In the genomic region with DNA sequence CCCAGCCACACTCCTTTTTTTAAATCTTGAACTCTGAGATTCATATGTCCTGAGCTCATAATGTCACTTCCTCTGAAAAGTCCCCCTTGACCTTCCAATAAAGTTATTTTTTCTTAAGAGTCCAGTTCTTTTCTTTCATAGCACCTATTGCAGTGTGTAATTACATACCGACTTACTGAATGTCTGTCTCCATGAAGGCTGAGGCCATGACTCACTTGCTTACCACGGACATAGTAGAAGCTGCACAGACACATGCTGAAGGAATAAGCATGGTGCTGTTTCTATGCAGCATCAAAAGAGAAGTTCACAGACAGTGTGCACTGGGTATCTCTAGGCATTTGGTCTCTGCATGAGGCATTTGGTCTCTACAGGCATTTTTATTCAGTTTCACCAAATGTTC, we compare ENCODE assay signal across 14 cellular contexts.
A peak's percentile ranks its signal among the peaks of the same experiment; 100 is the strongest.
DNase-seq lines count a peak whose midpoint lies in the region; ATAC-seq and TF ChIP-seq lines count a peak whose summit lies in the region.
"Had no signal": no experiment of that assay in that cellular context is flagged by ENCODE, and none has a peak within 500 bp of the region (broad histone marks: within the 10 kb centered on the region; RNA-seq: fewer than 3 reads in every experiment).

No MANE protein-coding gene starts in this region.

- CTCF ChIA-PET in mammary epithelial cell (lab: Charles Lee; ENCODE audit: low non-redundant PET), result no interaction called here
- CTCF ChIA-PET in activated CD4-positive, alpha-beta memory T cell treated with anti-CD3 and anti-CD28 coated beads, Interleukin-2, amount 10 ng/mL, durations not matched to agents 7 days and 5 days (lab: Charles Lee), result interaction anchor here (0.9 kb wide), 1 partner anchor 41 kb away, joined by 3 read pairs; no protein-coding TSS in a partner anchor

- no peak overlapping the region for H3K9ac ChIP-seq in BLaER1
- H3K9ac ChIP-seq in mammary epithelial cell (ENCODE audit: insufficient read depth, low read length), result no peak overlapping the region

- H3K36me3 Mint-ChIP-seq in activated CD4-positive, alpha-beta memory T cell treated with anti-CD3 and anti-CD28 coated beads, Interleukin-2, amount 10 ng/mL, durations not matched to agents 7 days and 5 days (ENCODE audit: low read depth), result no peaks in the 10 kb centered on the region
- H3K36me3 Mint-ChIP-seq in type B pancreatic cell, result no peaks in the 10 kb centered on the region
- H3K36me3 Mint-ChIP-seq: stimulated activated effector memory CD8-positive, alpha-beta T cell treated with anti-CD3 and anti-CD28 coated beads, Interleukin-12 subunit alpha, Interleukin-12 subunit beta, amount 100 ng/mL, for 72 hours had no signal

- no peak for ATAC-seq in HG02642 (IDR thresholded peaks at IDR 0.05; ENCODE audit: poor library complexity, unreplicated experiment)
- ATAC-seq: stimulated activated effector memory CD8-positive, alpha-beta T cell treated with anti-CD3 and anti-CD28 coated beads, Interleukin-12 subunit alpha, Interleukin-12 subunit beta, amount 100 ng/mL, for 72 hours had no signal

- H4K20me1 ChIP-seq in BLaER1 (no peaks in the 10 kb centered on the region), mammary epithelial cell (ENCODE audit: insufficient read depth, low read length) (no peaks in the 10 kb centered on the region)

- H3K27me3 ChIP-seq in BLaER1 (no peaks in the 10 kb centered on the region), mammary epithelial cell (ENCODE audit: insufficient read depth, low read length) (no peaks in the 10 kb centered on the region), HAP-1 (ENCODE audit: low read depth) (no peaks in the 10 kb centered on the region)
- H3K27me3 ChIP-seq: esophagus muscularis mucosa had no signal

- H3K4me2 ChIP-seq in BLaER1 (peak overlapping the region; percentile 11; the same call in 1 of the 2 replicates), mammary epithelial cell (ENCODE audit: insufficient read depth, low read depth, low read length) (no peak overlapping the region)

- H3K27ac ChIP-seq in BLaER1 (no peak overlapping the region), mammary epithelial cell (ENCODE audit: insufficient read depth, low read depth, low read length) (no peak overlapping the region)
- H3K27ac ChIP-seq: esophagus muscularis mucosa had no signal

- DNase-seq in HT1080 (ENCODE audit: low read depth) (peak; percentile 91), mammary epithelial cell (peak; percentile 76), myocyte (ENCODE audit: low read depth) (peak; percentile 78), HAP-1 (ENCODE audit: low spot score in 2 of 2) (no peak), type B pancreatic cell (ENCODE audit: extremely low spot score, unreplicated experiment) (no peak)
- no peak for DNase-seq in activated CD4-positive, alpha-beta memory T cell treated with anti-CD3 and anti-CD28 coated beads, Interleukin-2, amount 10 ng/mL, durations not matched to agents 7 days and 5 days
- DNase-seq: activated CD4-positive, alpha-beta T cell treated with anti-CD3 and anti-CD28 coated beads for 4 hours; activated naive CD4-positive, alpha-beta T cell treated with Interleukin-2 at 50 U/mL for 16 hours; GOT3; NCI-H1694 treated with DMSO at 0.1 percent for 48 hours had no signal

- H3K79me2 ChIP-seq in mammary epithelial cell (ENCODE audit: insufficient read depth, low read length), result no peaks in the 10 kb centered on the region

- peaks cover 3% of the 10 kb centered on the region for H3K4me1 Mint-ChIP-seq in activated CD4-positive, alpha-beta memory T cell treated with anti-CD3 and anti-CD28 coated beads, Interleukin-2, amount 10 ng/mL, durations not matched to agents 7 days and 5 days
- peaks cover 14% of the 10 kb centered on the region for H3K4me1 Mint-ChIP-seq in type B pancreatic cell (ENCODE audit: unreplicated experiment)
- H3K4me1 Mint-ChIP-seq: stimulated activated effector memory CD8-positive, alpha-beta T cell treated with anti-CD3 and anti-CD28 coated beads, Interleukin-12 subunit alpha, Interleukin-12 subunit beta, amount 100 ng/mL, for 72 hours had no signal

- H3K27ac Mint-ChIP-seq in activated CD4-positive, alpha-beta memory T cell treated with anti-CD3 and anti-CD28 coated beads, Interleukin-2, amount 10 ng/mL, durations not matched to agents 7 days and 5 days, result no peak overlapping the region
- H3K27ac Mint-ChIP-seq in type B pancreatic cell, result no peak overlapping the region
- H3K27ac Mint-ChIP-seq: stimulated activated effector memory CD8-positive, alpha-beta T cell treated with anti-CD3 and anti-CD28 coated beads, Interleukin-12 subunit alpha, Interleukin-12 subunit beta, amount 100 ng/mL, for 72 hours had no signal

- H3K27me3 Mint-ChIP-seq in activated CD4-positive, alpha-beta memory T cell treated with anti-CD3 and anti-CD28 coated beads, Interleukin-2, amount 10 ng/mL, durations not matched to agents 7 days and 5 days, result peaks cover 10% of the 10 kb centered on the region
- H3K27me3 Mint-ChIP-seq in type B pancreatic cell, result peaks cover 3% of the 10 kb centered on the region

- H3K4me3 ChIP-seq in BLaER1 (no peak overlapping the region; the same call in 1 of the 2 replicates), mammary epithelial cell (replicated peaks in 1 of 3; ENCODE audit: insufficient read depth in 1 of 3, low read depth in 2 of 3, low read length in 3 of 3) (no peak overlapping the region), HAP-1 (no peak overlapping the region)
- H3K4me3 ChIP-seq: esophagus muscularis mucosa had no signal

- dilution Hi-C loops in mammary epithelial cell (cut with HindIII; ENCODE audit: low sequenced_read_pairs), result no loop called here

- H3K36me3 ChIP-seq in BLaER1, result 0 out of 2 replicates have a peak, but pooled peaks cover 7% of the 10 kb centered on the region
- no peaks in the 10 kb centered on the region for H3K36me3 ChIP-seq in mammary epithelial cell (ENCODE audit: insufficient read depth, low read length)
- no peaks in the 10 kb centered on the region for H3K36me3 ChIP-seq in HAP-1 (replicated peaks)
- H3K36me3 ChIP-seq: esophagus muscularis mucosa had no signal

- BruUV-seq in mammary epithelial cell (replicated peaks; lab: Mats Ljungman, UMichigan), result no TSS peak

- intact Hi-C loops in mammary epithelial cell (cut with micrococcal nuclease), result no loop called here

- H3K9me3 Mint-ChIP-seq in activated CD4-positive, alpha-beta memory T cell treated with anti-CD3 and anti-CD28 coated beads, Interleukin-2, amount 10 ng/mL, durations not matched to agents 7 days and 5 days, result no peaks in the 10 kb centered on the region
- H3K9me3 Mint-ChIP-seq in type B pancreatic cell, result no peaks in the 10 kb centered on the region
- H3K9me3 Mint-ChIP-seq: stimulated activated effector memory CD8-positive, alpha-beta T cell treated with anti-CD3 and anti-CD28 coated beads, Interleukin-12 subunit alpha, Interleukin-12 subunit beta, amount 100 ng/mL, for 72 hours had no signal

- H3K9me3 ChIP-seq in BLaER1 (peaks cover 64% of the 10 kb centered on the region), mammary epithelial cell (replicated peaks; ENCODE audit: insufficient read depth, low read length) (no peaks in the 10 kb centered on the region), HAP-1 (no peaks in the 10 kb centered on the region)
- H3K9me3 ChIP-seq: esophagus muscularis mucosa had no signal

- in situ Hi-C loops in mammary epithelial cell (cut with MboI; ENCODE audit: low sequenced_read_pairs in 2 of 2), result no loop called here
- in situ Hi-C loops in HAP-1 (cut with MboI; ENCODE audit: low sequenced_read_pairs), result no loop called here

- H3K4me1 ChIP-seq in BLaER1 (peaks cover 58% of the 10 kb centered on the region), mammary epithelial cell (ENCODE audit: insufficient read depth, low read length) (no peaks in the 10 kb centered on the region), HAP-1 (no peaks in the 10 kb centered on the region)

- H2AFZ ChIP-seq in mammary epithelial cell (ENCODE audit: low read depth, low read length), result no peak overlapping the region

- POLR2A ChIA-PET in activated CD4-positive, alpha-beta memory T cell treated with anti-CD3 and anti-CD28 coated beads, Interleukin-2, amount 10 ng/mL, durations not matched to agents 7 days and 5 days (lab: Charles Lee), result interaction anchor here (1.1 kb wide), 1 partner anchor 24 kb away, joined by 3 read pairs; no protein-coding TSS in a partner anchor

- TF ChIP-seq CTCF in mammary epithelial cell (conservative IDR thresholded peaks at IDR 0.05 in 1 of 2, IDR thresholded peaks at IDR 0.05 in 1 of 2; ENCODE audit: extremely low read depth in 1 of 2, insufficient read depth in 1 of 2, low read depth in 1 of 2, low read length in 2 of 2) (no peak), type B pancreatic cell (conservative IDR thresholded peaks at IDR 0.05) (no peak)

- WGBS in mammary epithelial cell (ENCODE audit: low coverage, missing lambda C conversion rate), result 21% methylated on average over 2 of the region's 2 CpGs

- no peak overlapping the region for H3K4me3 Mint-ChIP-seq in activated CD4-positive, alpha-beta memory T cell treated with anti-CD3 and anti-CD28 coated beads, Interleukin-2, amount 10 ng/mL, durations not matched to agents 7 days and 5 days
- no peak overlapping the region for H3K4me3 Mint-ChIP-seq in type B pancreatic cell
- H3K4me3 Mint-ChIP-seq: stimulated activated effector memory CD8-positive, alpha-beta T cell treated with anti-CD3 and anti-CD28 coated beads, Interleukin-12 subunit alpha, Interleukin-12 subunit beta, amount 100 ng/mL, for 72 hours had no signal

Comparison
In these comparisons a context has a peak if more than half of its experiments do, and no peak if none do; other contexts are left out.
1. DNase-seq: peak in HT1080 (single experiment), mammary epithelial cell (single experiment) and myocyte (single experiment); none in HAP-1 (0 of 2), activated CD4-positive, alpha-beta memory T cell treated with anti-CD3 and anti-CD28 coated beads, Interleukin-2, amount 10 ng/mL, durations not matched to agents 7 days and 5 days (single experiment) and type B pancreatic cell (single experiment).